28 cellular contexts compared by ENCODE assay signal in genomic region chr14:77848031-77848430, GRCh38. TPM values are rescaled to one million over a fixed set of nuclear protein-coding genes. Genes with fewer than 3 reads are reported as not detected.
A peak's percentile ranks its signal among the peaks of the same experiment; 100 is the strongest.
DNase-seq lines count a peak whose midpoint lies in the region; ATAC-seq, FAIRE-seq and TF ChIP-seq lines count a peak whose summit lies in the region.
"Had no signal": no experiment of that assay in that cellular context is flagged by ENCODE, and none has a peak within 500 bp of the region (broad histone marks: within the 10 kb centered on the region; RNA-seq: fewer than 3 reads in every experiment).

No MANE protein-coding gene starts in this region.

- in situ Hi-C loops in HepG2 (cut with HindIII; ENCODE audit: extremely low pct_ligation_motif_present, low pct_unique_long_range_greater_than_20kb): no loop called here

- no peaks in the 10 kb centered on the region for H4K20me1 ChIP-seq in HepG2 (ENCODE audit: insufficient read depth, low read length)

- no peaks in the 10 kb centered on the region for H3K27me3 ChIP-seq in CD8-positive, alpha-beta memory T cell (ENCODE audit: insufficient read depth, low read length, poor library complexity, severe bottlenecking)
- no peaks in the 10 kb centered on the region for H3K27me3 ChIP-seq in HepG2 (ENCODE audit: control insufficient read depth in 1 of 2, insufficient read depth in 2 of 2, low read length in 2 of 2)
- H3K27me3 ChIP-seq: dorsolateral prefrontal cortex, foreskin keratinocyte, heart right ventricle, right lobe of liver, SJSA1, suprapubic skin had no signal

- no peak overlapping the region for H3K4me3 ChIP-seq in fibroblast of pulmonary artery (replicated peaks; ENCODE audit: low read depth, low read length)
- no peak overlapping the region for H3K4me3 ChIP-seq in CD8-positive, alpha-beta memory T cell (ENCODE audit: low read length)
- no peak overlapping the region for H3K4me3 ChIP-seq in HepG2 (replicated peaks in 1 of 3; ENCODE audit: insufficient read depth in 1 of 3, low read depth in 2 of 3, low read length in 3 of 3)
- H3K4me3 ChIP-seq: dorsolateral prefrontal cortex, heart right ventricle, right lobe of liver, SJSA1, suprapubic skin had no signal

- intact Hi-C loops in HepG2 (cut with micrococcal nuclease; ENCODE audit: unreplicated experiment): no loop called here

- H2AFZ ChIP-seq in HepG2 (ENCODE audit: low read length): no peak overlapping the region

- peaks cover 0 to 1% of the 10 kb centered on the region in 2 donors for H3K27me3 Mint-ChIP-seq in CD8-positive, alpha-beta memory T cell
- H3K27me3 Mint-ChIP-seq: activated T-cell treated with anti-CD3 and anti-CD28 coated beads, Interleukin-2, amount 50 U/mL, for 24 hours; stimulated activated naive B cell treated with anti-CD40 and anti-IgM and Interleukin-4, amounts not matched to agents 10 μg/mL and 1 μg/mL and 100 μg/mL, for 72 hours had no signal

- H3K4me3 Mint-ChIP-seq in CD8-positive, alpha-beta memory T cell: no peak overlapping the region
- H3K4me3 Mint-ChIP-seq: activated T-cell treated with anti-CD3 and anti-CD28 coated beads, Interleukin-2, amount 50 U/mL, for 24 hours; CD8-positive, alpha-beta T cell; stimulated activated naive B cell treated with anti-CD40 and anti-IgM and Interleukin-4, amounts not matched to agents 10 μg/mL and 1 μg/mL and 100 μg/mL, for 72 hours had no signal

- no peak overlapping the region for H3K9ac ChIP-seq in HepG2 (ENCODE audit: insufficient read depth, low read depth, low read length)
- H3K9ac ChIP-seq: KMS-11 had no signal

- TF ChIP-seq RAD21 in HepG2 (CRISPR knock-in tag; IDR thresholded peaks at IDR 0.05): no peak

- H3K27ac ChIP-seq in CD8-positive, alpha-beta memory T cell (ENCODE audit: low read depth, low read length): no peak overlapping the region
- no peak overlapping the region for H3K27ac ChIP-seq in HepG2 (ENCODE audit: extremely low read length, insufficient read depth, low read length)
- H3K27ac ChIP-seq: foreskin keratinocyte, heart right ventricle, KMS-11, right lobe of liver, SJSA1, suprapubic skin had no signal

- no peaks in the 10 kb centered on the region for H3K36me3 ChIP-seq in CD8-positive, alpha-beta memory T cell (ENCODE audit: insufficient read depth, low read length)
- H3K36me3 ChIP-seq in HepG2 (replicated peaks in 1 of 2; ENCODE audit: control insufficient read depth in 1 of 2, insufficient read depth in 2 of 2, low read length in 2 of 2): no peaks in the 10 kb centered on the region
- H3K36me3 ChIP-seq: heart right ventricle, right lobe of liver, SJSA1, suprapubic skin had no signal

- no peaks in the 10 kb centered on the region for H3K79me2 ChIP-seq in HepG2 (ENCODE audit: insufficient read depth, low read length)

- peaks cover 0 to 6% (median 3%) of the 10 kb centered on the region in 3 donors for H3K36me3 Mint-ChIP-seq in CD8-positive, alpha-beta memory T cell

- FAIRE-seq in RCC 7860 (lab: Jason Lieb, UNC): no peak
- no peak for FAIRE-seq in HepG2 (lab: Jason Lieb, UNC)
- FAIRE-seq: HTR-8/SVneo had no signal

- ATAC-seq in GM18907 (IDR thresholded peaks at IDR 0.05; ENCODE audit: unreplicated experiment): no peak
- ATAC-seq in HepG2: no peak
- ATAC-seq: CD8-positive, alpha-beta T cell; foreskin keratinocyte; heart right ventricle; left colon; right lobe of liver; stimulated activated naive B cell treated with anti-CD40 and anti-IgM and Interleukin-4, amounts not matched to agents 10 μg/mL and 1 μg/mL and 100 μg/mL, for 72 hours had no signal

- TF ChIP-seq POLR2A in HepG2 (IDR thresholded peaks at IDR 0.05; ENCODE audit: insufficient read depth in 1 of 2, low read depth in 2 of 2, low read length in 2 of 2): no peak

- 72% methylated on average over 3 of the region's 3 CpGs for whole genome bisulfite sequencing in HepG2 (ENCODE audit: low lambda C conversion rate)

- H3K9me3 Mint-ChIP-seq in CD8-positive, alpha-beta memory T cell: peaks cover 0 to 2% (median 2%) of the 10 kb centered on the region in 5 donors

- DNase-seq in EL (peak; percentile 23), RCC 7860 (ENCODE audit: low spot score) (peak; percentile 33), fibroblast of pulmonary artery (ENCODE audit: low read depth) (peak; percentile 14), renal cortical epithelial cell (ENCODE audit: low read depth) (peak; percentile 89), HepG2 (ENCODE audit: low spot score) (no peak)
- DNase-seq in CD8-positive, alpha-beta memory T cell: no peak
- no peak for DNase-seq in stimulated activated CD4-positive, alpha-beta T cell treated with anti-CD3 and anti-CD28 coated beads, Interleukin-1b, Interleukin-23, amount 100 ng/mL, for 48 hours
- DNase-seq: activated CD4-positive, alpha-beta T cell treated with anti-CD3 and anti-CD28 coated beads for 4 hours; activated gamma-delta T cell treated with Interleukin-2 at 50 U/mL for 16 hours; activated T-cell treated with anti-CD3 and anti-CD28 coated beads, Interleukin-2, amount 50 U/mL, for 24 hours; CD8-positive, alpha-beta T cell; dorsolateral prefrontal cortex; foreskin keratinocyte; GF-D8; heart right ventricle; left colon; mesenchymal stem cell; NCI-H1436 treated with DMSO at 0.1 percent for 48 hours; NCI-H774; right lobe of liver; stimulated activated CD4-positive, alpha-beta T cell treated with anti-CD3 and anti-CD28 coated beads, Interleukin-4, amount 100 ng/mL, for 4 hours; stimulated activated naive B cell treated with anti-CD40 and anti-IgM and Interleukin-4, amounts not matched to agents 10 μg/mL and 1 μg/mL and 100 μg/mL, for 72 hours; T-helper 1 cell had no signal

- TF ChIP-seq CTCF in fibroblast of pulmonary artery (IDR thresholded peaks at IDR 0.05; ENCODE audit: low read length, missing control alignments) (no peak), HepG2 (CRISPR knock-in tag; IDR thresholded peaks at IDR 0.05) (no peak)

- POLR2A ChIA-PET in CD8-positive, alpha-beta memory T cell (lab: Charles Lee): no interaction called here
- POLR2A ChIA-PET in HepG2 (lab: Yijun Ruan, JAX): no interaction called here

- BruUV-seq in HepG2 (replicated peaks; lab: Mats Ljungman, UMichigan): no TSS peak

- H3K4me1 ChIP-seq in CD8-positive, alpha-beta memory T cell (ENCODE audit: insufficient read depth, low read length): no peaks in the 10 kb centered on the region
- H3K4me1 ChIP-seq in HepG2 (ENCODE audit: insufficient read depth, low read length): peaks cover 6% of the 10 kb centered on the region; the same call in 1 of the 2 replicates
- H3K4me1 ChIP-seq: heart right ventricle, right lobe of liver, SJSA1, suprapubic skin had no signal

- TF ChIP-seq EP300 in HepG2 (IDR thresholded peaks at IDR 0.05; ENCODE audit: low read depth in 2 of 2, low read length in 2 of 2) (no peak), HepG2 (CRISPR knock-in tag; IDR thresholded peaks at IDR 0.05; ENCODE audit: borderline replicate concordance) (no peak)

- H3K4me2 ChIP-seq in HepG2 (ENCODE audit: low read depth, low read length): no peak overlapping the region
- H3K4me2 ChIP-seq: KMS-11 had no signal

- peak overlapping the region in 1 of 8 donors; percentile 20 for H3K27ac Mint-ChIP-seq in CD8-positive, alpha-beta memory T cell
- H3K27ac Mint-ChIP-seq: activated T-cell treated with anti-CD3 and anti-CD28 coated beads, Interleukin-2, amount 50 U/mL, for 24 hours; CD8-positive, alpha-beta T cell; stimulated activated naive B cell treated with anti-CD40 and anti-IgM and Interleukin-4, amounts not matched to agents 10 μg/mL and 1 μg/mL and 100 μg/mL, for 72 hours had no signal

- H3K4me1 Mint-ChIP-seq in CD8-positive, alpha-beta memory T cell: no peaks in the 10 kb centered on the region

- CTCF ChIA-PET in CD8-positive, alpha-beta memory T cell (lab: Charles Lee): no interaction called here
- CTCF ChIA-PET in HepG2 (lab: Yijun Ruan, JAX; ENCODE audit: low intra/inter-chr PET ratio, low total read pairs): no interaction called here

- H3K9me3 ChIP-seq in CD8-positive, alpha-beta memory T cell (ENCODE audit: low read length): no peaks in the 10 kb centered on the region
- no peaks in the 10 kb centered on the region for H3K9me3 ChIP-seq in HepG2 (ENCODE audit: low read length)
- H3K9me3 ChIP-seq: right lobe of liver, SJSA1, suprapubic skin had no signal

TF ChIP-seq in HepG2, 621 proteins besides CTCF, POLR2A, EP300 and RAD21 (continues in another document):
- TF ChIP-seq ZFY (CRISPR knock-in tag; IDR thresholded peaks at IDR 0.05) (no peak), RBM39 (IDR thresholded peaks at IDR 0.05; ENCODE audit: low read depth, low read length, poor library complexity, severe bottlenecking) (no peak), MIER3 (CRISPR knock-in tag; IDR thresholded peaks at IDR 0.05; ENCODE audit: borderline replicate concordance) (no peak), SETDB1 (CRISPR knock-in tag; IDR thresholded peaks at IDR 0.05; ENCODE audit: borderline replicate concordance) (no peak)

RNA-seq across cellular contexts. Expression of gene ADCK1, which starts 48.1 kb away (rescaled TPM):
- total RNA-seq in renal cortical epithelial cell (3.1 and 8.9 TPM in 2 replicates), HepG2 (2016; rRNA removed; fragmentation: Illumina TruSeq; extraction: Trizol) (2.1 and 3.9 TPM in 2 replicates)
- total RNA-seq in CD8-positive, alpha-beta memory T cell: 1 to 10 TPM; 5.9 to 7.5 TPM
- polyA plus RNA-seq in CD8-positive, alpha-beta memory T cell: 4.2 TPM
- 1.1 and 1.2 TPM in 2 replicates for total RNA-seq in HepG2 (2016; cell fraction: cytosol; rRNA removed; fragmentation: Illumina TruSeq; extraction: Trizol; ENCODE audit: low read depth)
- 1.9 and 4.5 TPM in 2 replicates for total RNA-seq in HepG2 (2016; cell fraction: insoluble cytoplasmic fraction; rRNA removed; fragmentation: Illumina TruSeq; extraction: Trizol)
- total RNA-seq in HepG2 (2016; cell fraction: membrane; rRNA removed; fragmentation: Illumina TruSeq; extraction: Trizol): 1.4 TPM in 2 replicates
- 5.3 and 6.0 TPM in 2 replicates for total RNA-seq in HepG2 (2016; cell fraction: nucleus; rRNA removed; fragmentation: Illumina TruSeq; extraction: Trizol)
- 6.3 and 6.8 TPM in 2 replicates for polyA plus RNA-seq in HepG2 (2011; rRNA removed)
- 4.5 and 4.6 TPM in 2 replicates for polyA plus RNA-seq in HepG2 (2011; cell fraction: cytosol; rRNA removed)
- 24.8 and 27.0 TPM in 2 replicates for polyA plus RNA-seq in HepG2 (2011; cell fraction: nucleus; rRNA removed)
- 2.4 and 3.8 TPM in 2 replicates for polyA plus RNA-seq in HepG2 (2012)
- 0.55 and 0.59 TPM in 2 replicates for polyA plus RNA-seq in HepG2 (2016; cell fraction: cytosol; fragmentation: Illumina TruSeq; extraction: Trizol; ENCODE audit: low read depth)
- polyA plus RNA-seq in HepG2 (2016; cell fraction: insoluble cytoplasmic fraction; fragmentation: Illumina TruSeq; extraction: Trizol; ENCODE audit: low read depth): 2.4 and 2.5 TPM in 2 replicates
- polyA plus RNA-seq in HepG2 (2016; cell fraction: membrane; fragmentation: Illumina TruSeq; extraction: Trizol; ENCODE audit: low read depth): 1.4 and 1.6 TPM in 2 replicates
- polyA plus RNA-seq in HepG2 (2016; cell fraction: nucleus; fragmentation: Illumina TruSeq; extraction: Trizol; ENCODE audit: insufficient read depth, low read depth): 9.5 and 12.3 TPM in 2 replicates
- 5.5 and 15.7 TPM in 2 replicates for polyA minus RNA-seq in HepG2 (2011; rRNA and poly(A)+ RNA removed; ENCODE audit: low replicate concordance)
- 1.1 and 2.1 TPM in 2 replicates for polyA minus RNA-seq in HepG2 (2011; cell fraction: cytosol; rRNA and poly(A)+ RNA removed)
- polyA minus RNA-seq in HepG2 (2011; cell fraction: nucleus; rRNA and poly(A)+ RNA removed): 2.7 and 11.4 TPM in 2 replicates

Comparison
In these comparisons a context has a peak if more than half of its experiments do, and no peak if none do; other contexts are left out.
1. DNase-seq: peak in EL (single experiment), RCC 7860 (single experiment), fibroblast of pulmonary artery (single experiment) and renal cortical epithelial cell (single experiment); none in CD8-positive, alpha-beta memory T cell (0 of 5), stimulated activated CD4-positive, alpha-beta T cell treated with anti-CD3 and anti-CD28 coated beads, Interleukin-1b, Interleukin-23, amount 100 ng/mL, for 48 hours (single experiment) and HepG2 (single experiment).